Comparison of ENCODE assay signal across 21 cellular contexts in genomic region chr3:74119221-74119620, GRCh38.
DNase-seq lines count a peak whose midpoint lies in the region; ATAC-seq and TF ChIP-seq lines count a peak whose summit lies in the region.
"Had no signal": no experiment of that assay in that cellular context is flagged by ENCODE, and none has a peak within 500 bp of the region (broad histone marks: within the 10 kb centered on the region; RNA-seq: fewer than 3 reads in every experiment).

No MANE protein-coding gene starts in this region.

- no peaks in the 10 kb centered on the region for H3K9me3 Mint-ChIP-seq in chondrocyte (ENCODE audit: low read depth)

- no peaks in the 10 kb centered on the region for H3K4me1 ChIP-seq in neuronal stem cell (ENCODE audit: control insufficient read depth in 2 of 2, insufficient read depth in 1 of 2, low read depth in 1 of 2, low read length in 2 of 2)
- H3K4me1 ChIP-seq: A549, Peyer's patch, SJSA1 had no signal

- no CpG with 5 or more reads among the region's 1 CpG for WGBS in neuronal stem cell (ENCODE audit: extremely low coverage in 2 of 2, insufficient read length in 2 of 2, insufficient replicate concordance in 1 of 2), 2 donors

- no peak overlapping the region for H3K4me2 ChIP-seq in neuronal stem cell (ENCODE audit: insufficient read depth, low read length, poor library complexity, severe bottlenecking)
- H3K4me2 ChIP-seq: A549 had no signal

- H3K9ac ChIP-seq in neuronal stem cell (ENCODE audit: low read depth, low read length, poor library complexity), result no peak overlapping the region

- no peak overlapping the region for H2BK5ac ChIP-seq in neuronal stem cell (ENCODE audit: low read length)

- H3K36me3 ChIP-seq in neuronal stem cell (replicated peaks in 1 of 2; ENCODE audit: control insufficient read depth in 2 of 2, insufficient read depth in 2 of 2, low read length in 2 of 2), result no peaks in the 10 kb centered on the region
- H3K36me3 ChIP-seq: Peyer's patch, SJSA1 had no signal

- H2BK120ac ChIP-seq in neuronal stem cell (ENCODE audit: low read depth, low read length), result no peak overlapping the region

- no peak overlapping the region for H3K4me3 Mint-ChIP-seq in chondrocyte (ENCODE audit: unreplicated experiment)
- H3K4me3 Mint-ChIP-seq: B cell, CD14-positive monocyte, H9, HFFc6 had no signal

- no peak overlapping the region for H3K27ac ChIP-seq in neuronal stem cell (replicated peaks; ENCODE audit: low read length)
- H3K27ac ChIP-seq: A549, Peyer's patch, SJSA1 had no signal

- H3K4me1 Mint-ChIP-seq in chondrocyte (ENCODE audit: low read depth), result peaks cover 16% of the 10 kb centered on the region
- H3K4me1 Mint-ChIP-seq: B cell, CD14-positive monocyte had no signal

- H3K27me3 ChIP-seq in neuronal stem cell (ENCODE audit: control insufficient read depth in 3 of 3, insufficient read depth in 3 of 3, low read depth in 1 of 3, low read length in 3 of 3), result no peaks in the 10 kb centered on the region
- H3K27me3 ChIP-seq: Peyer's patch, SJSA1 had no signal

- DNase-seq in NCI-H510A treated with DMSO at 0.1 percent for 48 hours (lab: John Stamatoyannopoulos, UW) (peak; percentile 22), NCI-H510A (lab: John Stamatoyannopoulos, UW) (no peak), NCI-H2227 (lab: John Stamatoyannopoulos, UW; ENCODE audit: unreplicated experiment) (peak; percentile 26), chondrocyte (ENCODE audit: low spot score) (no peak), neuronal stem cell (ENCODE audit: low spot score) (no peak), dermis blood vessel endothelial cell (no peak)
- DNase-seq in activated effector memory CD4-positive, alpha-beta T cell treated with Interleukin-2 at 50 U/mL for 16 hours, result no peak
- DNase-seq: DND-41, H9, HFFc6, Karpas-422, NCI-H1436, NCI-H2029, NCI-H526 treated with DMSO at 0.1 percent for 48 hours, Peyer's patch had no signal

- H2BK15ac ChIP-seq in neuronal stem cell (ENCODE audit: low read length), result no peak overlapping the region

- H3K79me1 ChIP-seq in neuronal stem cell (ENCODE audit: low read depth, low read length), result no peaks in the 10 kb centered on the region

- H3K4me3 ChIP-seq in neuronal stem cell (ENCODE audit: low read length in 2 of 2), result no peak overlapping the region
- H3K4me3 ChIP-seq: A549, GM12878, Peyer's patch, SJSA1 had no signal

- H2AK5ac ChIP-seq in neuronal stem cell (ENCODE audit: low read depth, low read length), result no peak overlapping the region

- H3K14ac ChIP-seq in neuronal stem cell (ENCODE audit: low read length), result no peak overlapping the region

- no peak overlapping the region for H3K23ac ChIP-seq in neuronal stem cell (ENCODE audit: low read depth, low read length, poor library complexity)

- no peak overlapping the region for H3K4ac ChIP-seq in neuronal stem cell (ENCODE audit: low read length)

- H3K9me3 ChIP-seq in neuronal stem cell (replicated peaks in 1 of 2; ENCODE audit: control insufficient read depth in 2 of 2, insufficient read depth in 1 of 2, low read depth in 1 of 2, low read length in 2 of 2), result no peaks in the 10 kb centered on the region
- H3K9me3 ChIP-seq: A549, Peyer's patch, SJSA1 had no signal

- H4K8ac ChIP-seq in neuronal stem cell (ENCODE audit: low read depth, low read length), result peak overlapping the region; percentile 43

- ATAC-seq in GM19023 (IDR thresholded peaks at IDR 0.05; ENCODE audit: unreplicated experiment), result no peak
- ATAC-seq: A549, GM12878 had no signal

- peak overlapping the region; percentile 1 for H3K27ac Mint-ChIP-seq in chondrocyte (ENCODE audit: unreplicated experiment)
- H3K27ac Mint-ChIP-seq: B cell, CD14-positive monocyte, H9, HFFc6 had no signal

- H4K91ac ChIP-seq in neuronal stem cell (ENCODE audit: low read depth, low read length, poor library complexity), result no peak overlapping the region

- no peak overlapping the region for H3K18ac ChIP-seq in neuronal stem cell (ENCODE audit: low read length)

- H2AFZ ChIP-seq in neuronal stem cell (ENCODE audit: low read length), result no peak overlapping the region

- H3K36me3 Mint-ChIP-seq in chondrocyte (ENCODE audit: low read depth), result no peaks in the 10 kb centered on the region
- H3K36me3 Mint-ChIP-seq: CD14-positive monocyte had no signal

- H2BK12ac ChIP-seq in neuronal stem cell (ENCODE audit: low read length), result no peak overlapping the region

- H3K27me3 Mint-ChIP-seq in chondrocyte (ENCODE audit: low read depth), result no peaks in the 10 kb centered on the region
- H3K27me3 Mint-ChIP-seq: B cell had no signal

- TF ChIP-seq CTCF in chondrocyte (IDR thresholded peaks at IDR 0.05), result no peak

Comparison
In these comparisons a context has a peak if more than half of its experiments do, and no peak if none do; other contexts are left out.
1. DNase-seq: peak in NCI-H510A treated with DMSO at 0.1 percent for 48 hours (single experiment) and NCI-H2227 (single experiment); none in NCI-H510A (single experiment), chondrocyte (single experiment), neuronal stem cell (single experiment), dermis blood vessel endothelial cell (single experiment) and activated effector memory CD4-positive, alpha-beta T cell treated with Interleukin-2 at 50 U/mL for 16 hours (single experiment).